Comparison of ENCODE assay signal across 11 cellular contexts in genomic region chr1:248639652-248640051, GRCh38. TPM values are rescaled to one million over a fixed set of nuclear protein-coding genes. Genes with fewer than 3 reads are reported as not detected.
DNase-seq lines count a peak whose midpoint lies in the region; ATAC-seq, FAIRE-seq and TF ChIP-seq lines count a peak whose summit lies in the region.
"Not testable (repeated sequence)": the region's sequence is repeated elsewhere in the genome, so short reads cannot be mapped to it uniquely, and the experiment has no call there.
"Had no signal": no experiment of that assay in that cellular context is flagged by ENCODE, and none has a peak within 500 bp of the region (broad histone marks: within the 10 kb centered on the region; RNA-seq: fewer than 3 reads in every experiment).

No MANE protein-coding gene starts in this region.

- H2AFZ ChIP-seq in GM12878 (ENCODE audit: control insufficient read depth, low read depth, low read length): not testable (repeated sequence)

- H4K20me1 ChIP-seq in GM12878 (ENCODE audit: control insufficient read depth, insufficient read depth): not testable (repeated sequence)

- SMC1A ChIA-PET in GM12878 (lab: Charles Lee; ENCODE audit: uncharacterized antibody, unreplicated experiment): not testable (repeated sequence)

- not testable (repeated sequence) for DNase-seq in GM18507 (ENCODE audit: extremely low spot score, insufficient read length, low read depth); GM12878 (ENCODE audit: low read depth, low spot score)

- POLR2A ChIA-PET in GM12878 (lab: Charles Lee): not testable (repeated sequence)

- H3K9ac ChIP-seq in GM12878 (ENCODE audit: control insufficient read depth, insufficient read depth, low read length): not testable (repeated sequence)

- H3K27me3 ChIP-seq in GM12878 (replicated peaks in 1 of 2; ENCODE audit: control insufficient read depth in 2 of 2, insufficient read depth in 2 of 2, low read length in 1 of 2): not testable (repeated sequence)

- TF ChIP-seq RAD21 in GM12878 (IDR thresholded peaks at IDR 0.05; ENCODE audit: insufficient read depth, low read depth, low read length): not testable (repeated sequence)

- H3K4me1 ChIP-seq in GM12878 (ENCODE audit: control insufficient read depth, insufficient read depth, low read length): not testable (repeated sequence)

- H3K4me3 ChIP-seq in GM12878: not testable (repeated sequence)

- RAD21 ChIA-PET in GM12878 (lab: Charles Lee; ENCODE audit: unreplicated experiment): not testable (repeated sequence)

- CTCF ChIA-PET in GM12878 (lab: Yijun Ruan, JAX): not testable (repeated sequence)

- not testable (repeated sequence) for H3K4me2 ChIP-seq in GM12878 (ENCODE audit: control insufficient read depth, insufficient read depth)

- not testable (repeated sequence) for H3K36me3 ChIP-seq in GM12878 (ENCODE audit: control insufficient read depth in 2 of 2, insufficient read depth in 2 of 2, low read length in 1 of 2)

- not testable (repeated sequence) for H3K9me3 ChIP-seq in GM12878 (replicated peaks; ENCODE audit: control insufficient read depth, insufficient read depth, low read length)

- in situ Hi-C loops in GM12878 (cut with MboI): not testable (repeated sequence)

- BruUV-seq in GM12878 (replicated peaks; lab: Mats Ljungman, UMichigan): not testable (repeated sequence)

- intact Hi-C loops in GM12878 (cut with micrococcal nuclease; ENCODE audit: unreplicated experiment): not testable (repeated sequence)

- not testable (repeated sequence) for TF ChIP-seq EP300 in GM12878 (IDR thresholded peaks at IDR 0.05; ENCODE audit: borderline replicate concordance in 1 of 2, control insufficient read depth in 1 of 2, low read depth in 2 of 2, low read length in 2 of 2)

- not testable (repeated sequence) for H3K27ac ChIP-seq in GM12878 (ENCODE audit: control insufficient read depth, insufficient read depth)

- WGBS in GM12878 (ENCODE audit: insufficient coverage, insufficient replicate concordance, low lambda C conversion rate, missing lambda C conversion rate): no CpG with 5 or more reads among the region's 5 CpGs

- not testable (repeated sequence) for H3K79me2 ChIP-seq in GM12878 (ENCODE audit: control insufficient read depth, insufficient read depth, low read length)

- not testable (repeated sequence) for TF ChIP-seq POLR2A in GM12878 (IDR thresholded peaks at IDR 0.05; ENCODE audit: low read depth, low read length)

- ATAC-seq in GM18909 (IDR thresholded peaks at IDR 0.05; ENCODE audit: poor library complexity, unreplicated experiment): peak; percentile 48
- ATAC-seq in GM19455 (IDR thresholded peaks at IDR 0.05; ENCODE audit: unreplicated experiment): peak; percentile 35
- peak; percentile 27 for ATAC-seq in GM21576 (IDR thresholded peaks at IDR 0.05; ENCODE audit: unreplicated experiment)
- ATAC-seq in HG02870 (IDR thresholded peaks at IDR 0.05; ENCODE audit: unreplicated experiment): peak; percentile 39
- peak; percentile 24 for ATAC-seq in HG03095 (IDR thresholded peaks at IDR 0.05; ENCODE audit: unreplicated experiment)
- ATAC-seq in HG03457 (IDR thresholded peaks at IDR 0.05; ENCODE audit: unreplicated experiment): peak; percentile 31
- peak; percentile 53 for ATAC-seq in GM12878

- TF ChIP-seq CTCF in GM12878 (IDR thresholded peaks at IDR 0.05 in 2 of 3, conservative IDR thresholded peaks at IDR 0.05 in 1 of 3; ENCODE audit: control insufficient read depth in 2 of 3, extremely low read depth in 1 of 3, insufficient read depth in 1 of 3, low read depth in 3 of 3, low read length in 3 of 3): not testable (repeated sequence)

- FAIRE-seq in GM18507 (lab: Jason Lieb, UNC) (peak; percentile 88), GM12878 (lab: Jason Lieb, UNC) (peak; percentile 86)

RNA-seq across cellular contexts. Expression of gene OR2T11, which starts 4.8 kb away (rescaled TPM):
- total RNA-seq in GM12878 (2013; cell fraction: nucleolus; rRNA removed): not detected in 2 replicates
- total RNA-seq in GM12878 (2014; rRNA removed) (not detected in 2 replicates), GM12878 (2014; rRNA removed; fragmentation: Illumina TruSeq; extraction: Trizol) (not detected in 2 replicates), GM12878 (2021) (not detected in 2 replicates)
- not detected for polyA plus RNA-seq in GM12878 (2011; ENCODE audit: low read depth)
- polyA plus RNA-seq in GM12878 (2011; rRNA removed) (not detected in 2 replicates), GM12878 (2014; fragmentation: Illumina TruSeq; extraction: Trizol) (not detected in 2 replicates), GM12878 (2014; fragmentation: Nextera tagmentation; extraction: Ambion mirVana) (not detected), GM12878 (2014; rRNA removed) (not detected in 2 replicates), GM12878 (2016; fragmentation: Nextera tagmentation; extraction: Ambion mirVana) (not detected)
- polyA plus RNA-seq in GM12878 (2011; cell fraction: cytosol; rRNA removed): not detected in 2 replicates
- polyA plus RNA-seq in GM12878 (2011; cell fraction: nucleus; rRNA removed): not detected in 2 replicates
- polyA plus RNA-seq in GM12878 (2012): not detected in 2 replicates
- not detected in 2 replicates for polyA minus RNA-seq in GM12878 (2011; rRNA and poly(A)+ RNA removed)
- polyA minus RNA-seq in GM12878 (2011; cell fraction: cytosol; rRNA and poly(A)+ RNA removed): not detected in 2 replicates
- polyA minus RNA-seq in GM12878 (2011; cell fraction: nucleus; rRNA and poly(A)+ RNA removed): not detected in 2 replicates
- total RNA-seq: Caco-2, HT1080, NCI-H460 had no signal

RNA-seq across cellular contexts. Expression of gene OR2T35, which starts 5.4 kb away (rescaled TPM):
- total RNA-seq in GM12878 (2013; cell fraction: nucleolus; rRNA removed): 40.5 and 47.9 TPM in 2 replicates
- total RNA-seq in GM12878 (2014; rRNA removed): 0.22 and 0.68 TPM in 2 replicates
- 0.89 and 0.97 TPM in 2 replicates for total RNA-seq in GM12878 (2014; rRNA removed; fragmentation: Illumina TruSeq; extraction: Trizol)
- total RNA-seq in GM12878 (2021): 0.49 and 0.66 TPM in 2 replicates
- 0.39 TPM for polyA plus RNA-seq in GM12878 (2011; ENCODE audit: low read depth)
- 0.54 and 0.61 TPM in 2 replicates for polyA plus RNA-seq in GM12878 (2011; rRNA removed)
- 0.07 TPM in 1 of 2 replicates, not detected in the other for polyA plus RNA-seq in GM12878 (2011; cell fraction: cytosol; rRNA removed)
- polyA plus RNA-seq in GM12878 (2011; cell fraction: nucleus; rRNA removed): 14.6 and 14.8 TPM in 2 replicates
- polyA plus RNA-seq in GM12878 (2012): 0.07 TPM in 1 of 2 replicates, not detected in the other
- not detected in 2 replicates for polyA plus RNA-seq in GM12878 (2014; fragmentation: Illumina TruSeq; extraction: Trizol)
- under 1 TPM in 1 of 2 experiments, not detected in 1; 0.03 TPM for polyA plus RNA-seq in GM12878 (2014; fragmentation: Nextera tagmentation; extraction: Ambion mirVana)
- 0.08 and 0.15 TPM in 2 replicates for polyA plus RNA-seq in GM12878 (2014; rRNA removed)
- under 1 TPM; 0.10 to 0.28 TPM for polyA plus RNA-seq in GM12878 (2016; fragmentation: Nextera tagmentation; extraction: Ambion mirVana)
- 97.2 and 229 TPM in 2 replicates for polyA minus RNA-seq in GM12878 (2011; rRNA and poly(A)+ RNA removed)
- 1.5 TPM in 1 of 2 replicates, not detected in the other for polyA minus RNA-seq in GM12878 (2011; cell fraction: cytosol; rRNA and poly(A)+ RNA removed)
- polyA minus RNA-seq in GM12878 (2011; cell fraction: nucleus; rRNA and poly(A)+ RNA removed): 88.9 and 146 TPM in 2 replicates
- total RNA-seq: Caco-2, HT1080, NCI-H460 had no signal

RNA-seq across cellular contexts. Expression of gene OR2T27, which starts 15.7 kb away (rescaled TPM):
- 48.2 and 48.6 TPM in 2 replicates for total RNA-seq in GM12878 (2013; cell fraction: nucleolus; rRNA removed)
- total RNA-seq in GM12878 (2014; rRNA removed) (0.23 and 0.71 TPM in 2 replicates), GM12878 (2014; rRNA removed; fragmentation: Illumina TruSeq; extraction: Trizol) (0.22 and 0.32 TPM in 2 replicates), GM12878 (2021) (0.33 and 0.48 TPM in 2 replicates)
- polyA plus RNA-seq in GM12878 (2011; ENCODE audit: low read depth): not detected
- polyA plus RNA-seq in GM12878 (2011; rRNA removed) (0.18 TPM in 1 of 2 replicates, not detected in the other), GM12878 (2014; fragmentation: Illumina TruSeq; extraction: Trizol) (not detected in 2 replicates), GM12878 (2014; fragmentation: Nextera tagmentation; extraction: Ambion mirVana) (under 1 TPM in 1 of 2 experiments, not detected in 1; 0.13 TPM), GM12878 (2014; rRNA removed) (0.17 TPM in 1 of 2 replicates, not detected in the other), GM12878 (2016; fragmentation: Nextera tagmentation; extraction: Ambion mirVana) (under 1 TPM in 1 of 2 experiments, not detected in 1; 0.24 TPM)
- 0.21 TPM in 1 of 2 replicates, not detected in the other for polyA plus RNA-seq in GM12878 (2011; cell fraction: cytosol; rRNA removed)
- polyA plus RNA-seq in GM12878 (2011; cell fraction: nucleus; rRNA removed): 0.92 and 2.5 TPM in 2 replicates
- not detected in 2 replicates for polyA plus RNA-seq in GM12878 (2012)
- 14.0 TPM in 2 replicates for polyA minus RNA-seq in GM12878 (2011; rRNA and poly(A)+ RNA removed)
- not detected in 2 replicates for polyA minus RNA-seq in GM12878 (2011; cell fraction: cytosol; rRNA and poly(A)+ RNA removed)
- polyA minus RNA-seq in GM12878 (2011; cell fraction: nucleus; rRNA and poly(A)+ RNA removed): 12.2 and 18.3 TPM in 2 replicates
- total RNA-seq: Caco-2, HT1080, NCI-H460 had no signal

RNA-seq across cellular contexts. Expression of gene OR2T10, which starts 42.2 kb away (rescaled TPM):
- not detected in 2 replicates for total RNA-seq in GM12878 (2013; cell fraction: nucleolus; rRNA removed)
- total RNA-seq in GM12878 (2014; rRNA removed) (not detected in 2 replicates), GM12878 (2014; rRNA removed; fragmentation: Illumina TruSeq; extraction: Trizol) (not detected in 2 replicates), GM12878 (2021) (not detected in 2 replicates)
- polyA plus RNA-seq in GM12878 (2011; ENCODE audit: low read depth): not detected
- polyA plus RNA-seq in GM12878 (2011; rRNA removed) (not detected in 2 replicates), GM12878 (2014; fragmentation: Illumina TruSeq; extraction: Trizol) (not detected in 2 replicates), GM12878 (2014; fragmentation: Nextera tagmentation; extraction: Ambion mirVana) (not detected), GM12878 (2014; rRNA removed) (not detected in 2 replicates), GM12878 (2016; fragmentation: Nextera tagmentation; extraction: Ambion mirVana) (not detected)
- polyA plus RNA-seq in GM12878 (2011; cell fraction: cytosol; rRNA removed): not detected in 2 replicates
- polyA plus RNA-seq in GM12878 (2011; cell fraction: nucleus; rRNA removed): not detected in 2 replicates
- polyA plus RNA-seq in GM12878 (2012): not detected in 2 replicates
- polyA minus RNA-seq in GM12878 (2011; rRNA and poly(A)+ RNA removed): not detected in 2 replicates
- not detected in 2 replicates for polyA minus RNA-seq in GM12878 (2011; cell fraction: cytosol; rRNA and poly(A)+ RNA removed)
- not detected in 2 replicates for polyA minus RNA-seq in GM12878 (2011; cell fraction: nucleus; rRNA and poly(A)+ RNA removed)
- total RNA-seq: Caco-2, HT1080, NCI-H460 had no signal
